Comparison of ENCODE assay signal across 16 cellular contexts in genomic region chr2:239300242-239300641, GRCh38.
DNase-seq lines count a peak whose midpoint lies in the region; ATAC-seq and TF ChIP-seq lines count a peak whose summit lies in the region.
"Had no signal": no experiment of that assay in that cellular context is flagged by ENCODE, and none has a peak within 500 bp of the region (broad histone marks: within the 10 kb centered on the region; RNA-seq: fewer than 3 reads in every experiment).

No MANE protein-coding gene starts in this region.

- no peak for TF ChIP-seq EP300 in gastroesophageal sphincter (IDR thresholded peaks at IDR 0.05)

- H3K4me3 Mint-ChIP-seq in progenitor cell of endocrine pancreas (ENCODE audit: low read depth) = no peak overlapping the region
- no peak overlapping the region for H3K4me3 Mint-ChIP-seq in activated T-cell treated with anti-CD3 and anti-CD28 coated beads, Interleukin-2, amount 50 U/mL, for 72 hours
- H3K4me3 Mint-ChIP-seq: activated naive CD8-positive, alpha-beta T cell had no signal

- no peaks in the 10 kb centered on the region for H3K9me3 ChIP-seq in KOPT-K1 (ENCODE audit: insufficient read depth, low read length, poor library complexity, severe bottlenecking)
- no peaks in the 10 kb centered on the region for H3K9me3 ChIP-seq in gastroesophageal sphincter
- H3K9me3 ChIP-seq: breast epithelium, prostate gland had no signal

- H3K36me3 Mint-ChIP-seq in progenitor cell of endocrine pancreas (ENCODE audit: insufficient read depth) = no peaks in the 10 kb centered on the region
- H3K36me3 Mint-ChIP-seq in activated T-cell treated with anti-CD3 and anti-CD28 coated beads, Interleukin-2, amount 50 U/mL, for 72 hours (ENCODE audit: insufficient read depth in 2 of 2) = peaks cover 1 to 8% of the 10 kb centered on the region in 2 donors
- H3K36me3 Mint-ChIP-seq: activated naive CD8-positive, alpha-beta T cell had no signal

- 0 out of 2 replicates have a peak overlapping the region, but pooled peaks have one; percentile 36 for H3K4me3 ChIP-seq in ACC112 (ENCODE audit: low read depth, low read length)
- H3K4me3 ChIP-seq in gastroesophageal sphincter = peak overlapping the region in 1 of 2 donors; percentile 28
- H3K4me3 ChIP-seq: breast epithelium, prostate gland had no signal

- no peak overlapping the region for H3K27ac ChIP-seq in ACC112 (ENCODE audit: low read depth, low read length)
- peak overlapping the region; percentile 100 for H3K27ac ChIP-seq in KOPT-K1 (ENCODE audit: low read depth, low read length, poor library complexity, severe bottlenecking)
- peak overlapping the region in 3 of 4 donors; percentile 47 to 93 (median 91) for H3K27ac ChIP-seq in gastroesophageal sphincter
- H3K27ac ChIP-seq: breast epithelium had no signal

- no peaks in the 10 kb centered on the region for H3K9me3 Mint-ChIP-seq in progenitor cell of endocrine pancreas (ENCODE audit: low read depth)
- H3K9me3 Mint-ChIP-seq in activated T-cell treated with anti-CD3 and anti-CD28 coated beads, Interleukin-2, amount 50 U/mL, for 72 hours = no peaks in the 10 kb centered on the region

- H3K4me1 Mint-ChIP-seq in progenitor cell of endocrine pancreas (ENCODE audit: low read depth) = peaks cover 50% of the 10 kb centered on the region
- H3K4me1 Mint-ChIP-seq in activated T-cell treated with anti-CD3 and anti-CD28 coated beads, Interleukin-2, amount 50 U/mL, for 72 hours (ENCODE audit: low read depth) = peaks cover 90% of the 10 kb centered on the region

- DNase-seq in progenitor cell of endocrine pancreas (ENCODE audit: low spot score, unreplicated experiment) = no peak
- no peak for DNase-seq in dermis blood vessel endothelial cell
- DNase-seq in activated T-cell treated with anti-CD3 and anti-CD28 coated beads, Interleukin-2, amount 50 U/mL, for 72 hours = no peak
- DNase-seq: activated CD4-positive, alpha-beta T cell treated with anti-CD3 and anti-CD28 coated beads for 4 hours; activated CD8-positive, alpha-beta memory T cell treated with anti-CD3 and anti-CD28 coated beads, Interleukin-2, amount 50 U/mL, for 48 hours; NCI-H1436; NCI-H226 had no signal

- no peaks in the 10 kb centered on the region for H3K27me3 Mint-ChIP-seq in progenitor cell of endocrine pancreas
- peaks cover 15% of the 10 kb centered on the region for H3K27me3 Mint-ChIP-seq in activated T-cell treated with anti-CD3 and anti-CD28 coated beads, Interleukin-2, amount 50 U/mL, for 72 hours (ENCODE audit: low read depth)
- H3K27me3 Mint-ChIP-seq: activated naive CD8-positive, alpha-beta T cell had no signal

- no peak overlapping the region for H2AFZ ChIP-seq in ACC112 (ENCODE audit: low read length, unreplicated experiment)

- H3K36me3 ChIP-seq in ACC112 (ENCODE audit: insufficient read depth, low read length) (no peaks in the 10 kb centered on the region), KOPT-K1 (ENCODE audit: insufficient read depth, low read length) (peaks cover 29% of the 10 kb centered on the region), gastroesophageal sphincter (no peaks in the 10 kb centered on the region)
- H3K36me3 ChIP-seq: breast epithelium, prostate gland had no signal

- no peaks in the 10 kb centered on the region for H3K4me1 ChIP-seq in ACC112 (ENCODE audit: control insufficient read depth, insufficient read depth, low read length, unreplicated experiment)
- H3K4me1 ChIP-seq in gastroesophageal sphincter = peaks cover 0 to 100% (median 64%) of the 10 kb centered on the region in 3 donors

- H3K27ac Mint-ChIP-seq in progenitor cell of endocrine pancreas = peak overlapping the region; percentile 87
- H3K27ac Mint-ChIP-seq in activated T-cell treated with anti-CD3 and anti-CD28 coated beads, Interleukin-2, amount 50 U/mL, for 72 hours = no peak overlapping the region
- H3K27ac Mint-ChIP-seq: activated naive CD8-positive, alpha-beta T cell had no signal

- no peak for TF ChIP-seq CTCF in gastroesophageal sphincter (IDR thresholded peaks at IDR 0.05)
- TF ChIP-seq CTCF in progenitor cell of endocrine pancreas (IDR thresholded peaks at IDR 0.05; ENCODE audit: unreplicated experiment) = no peak

- peaks cover 2% of the 10 kb centered on the region for H3K79me2 ChIP-seq in ACC112 (ENCODE audit: control insufficient read depth, insufficient read depth, low read length, unreplicated experiment)

- H3K27me3 ChIP-seq in ACC112 (ENCODE audit: insufficient read depth, low read length) (no peaks in the 10 kb centered on the region), gastroesophageal sphincter (no peaks in the 10 kb centered on the region)
- H3K27me3 ChIP-seq: breast epithelium had no signal

- ATAC-seq in gastroesophageal sphincter = no peak
- ATAC-seq in HG03175 (IDR thresholded peaks at IDR 0.05; ENCODE audit: unreplicated experiment) = no peak
- no peak for ATAC-seq in GM21737 (IDR thresholded peaks at IDR 0.05; ENCODE audit: unreplicated experiment)
- ATAC-seq in activated T-cell treated with anti-CD3 and anti-CD28 coated beads, Interleukin-2, amount 50 U/mL, for 72 hours (replicated peaks in 1 of 2) = no peak
- ATAC-seq: HCT116 had no signal

- WGBS in gastroesophageal sphincter (ENCODE audit: low coverage in 1 of 2), 2 donors = 88 to 100% methylated on average over 1 to 3 of the region's 5 CpGs

- TF ChIP-seq POLR2A in gastroesophageal sphincter (IDR thresholded peaks at IDR 0.05) = no peak
